In the genomic region with DNA sequence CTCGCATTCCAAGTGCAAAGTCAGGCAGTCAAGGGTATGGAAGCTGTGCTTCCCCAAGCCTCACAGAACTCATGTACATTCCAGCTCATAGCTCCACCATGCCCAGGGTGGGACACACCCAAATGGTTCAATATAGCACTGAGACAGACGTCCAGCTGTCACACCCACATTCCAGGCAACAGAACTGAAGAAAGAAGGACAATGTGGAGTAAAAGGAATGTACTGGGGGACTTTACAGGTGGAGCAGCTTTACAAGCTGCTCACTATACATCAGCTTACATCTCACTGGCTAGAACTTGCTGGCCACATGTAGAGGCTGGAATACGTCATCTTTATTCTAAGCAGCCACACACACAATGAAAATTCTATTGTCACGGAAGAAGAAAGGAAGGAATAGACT, we compare ENCODE assay signal across 13 cellular contexts.
A peak's percentile ranks its signal among the peaks of the same experiment; 100 is the strongest.
DNase-seq lines count a peak whose midpoint lies in the region; ATAC-seq lines count a peak whose summit lies in the region.
"Had no signal": no experiment of that assay in that cellular context is flagged by ENCODE, and none has a peak within 500 bp of the region (broad histone marks: within the 10 kb centered on the region; RNA-seq: fewer than 3 reads in every experiment).

No MANE protein-coding gene starts in this region.

- peaks cover 4% of the 10 kb centered on the region for H3K4me1 ChIP-seq in right cardiac atrium (ENCODE audit: control insufficient read depth, insufficient read depth, low read length)
- peaks cover 15% of the 10 kb centered on the region for H3K4me1 ChIP-seq in skeletal muscle satellite cell (ENCODE audit: control insufficient read depth, insufficient read depth, low read length)

- intact Hi-C loops in right cardiac atrium (cut with DNase I) = no loop called here

- no peaks in the 10 kb centered on the region for H3K9me3 ChIP-seq in T-helper 17 cell (ENCODE audit: control insufficient read depth, low read length, poor library complexity, severe bottlenecking)
- H3K9me3 ChIP-seq in right cardiac atrium (ENCODE audit: control insufficient read depth, low read length) = no peaks in the 10 kb centered on the region
- H3K9me3 ChIP-seq in skeletal muscle satellite cell (replicated peaks; ENCODE audit: low read length) = no peaks in the 10 kb centered on the region

- H3K36me3 ChIP-seq in skeletal muscle satellite cell (ENCODE audit: insufficient read depth, low read length) = no peaks in the 10 kb centered on the region

- no peak overlapping the region for H3K9ac ChIP-seq in skeletal muscle satellite cell (ENCODE audit: low read depth, low read length)

- 68% methylated on average over 4 of the region's 4 CpGs for WGBS in right cardiac atrium

- no peak for ATAC-seq in T-helper 17 cell
- peak; percentile 55 to 66 for ATAC-seq in right cardiac atrium

- DNase-seq in ELR (ENCODE audit: low read depth) (peak; percentile 21), T-helper 17 cell (no peak), right cardiac atrium (no peak), T-helper 1 cell (no peak), D341Med (ENCODE audit: low spot score) (no peak), NCI-H2029 treated with DMSO at 0.1 percent for 48 hours (lab: John Stamatoyannopoulos, UW) (no peak)
- DNase-seq in activated effector memory CD4-positive, alpha-beta T cell treated with Interleukin-2 at 50 U/mL for 16 hours = no peak
- DNase-seq: anterior cingulate cortex; MM.1S; NCI-H226; nucleus accumbens; stimulated activated naive CD4-positive, alpha-beta T cell treated with Interleukin-2 at 50 U/mL for 16 hours had no signal

- H3K4me2 ChIP-seq in skeletal muscle satellite cell (ENCODE audit: low read length) = peak overlapping the region; percentile 13

- no peaks in the 10 kb centered on the region for H3K27me3 ChIP-seq in right cardiac atrium (ENCODE audit: control insufficient read depth, insufficient read depth)
- H3K27me3 ChIP-seq in skeletal muscle satellite cell (ENCODE audit: control insufficient read depth, insufficient read depth, low read length) = no peaks in the 10 kb centered on the region

- H3K4me3 ChIP-seq in right cardiac atrium (ENCODE audit: low read length) = no peak overlapping the region
- H3K4me3 ChIP-seq in skeletal muscle satellite cell (ENCODE audit: low read length) = no peak overlapping the region

- no peak overlapping the region for H3K27ac ChIP-seq in right cardiac atrium (ENCODE audit: low read length)

- peak overlapping the region; percentile 70 for H3K27ac Mint-ChIP-seq in T-helper 17 cell

- H3K4me3 Mint-ChIP-seq in T-helper 17 cell = no peak overlapping the region

- peaks cover 7% of the 10 kb centered on the region for H3K36me3 Mint-ChIP-seq in T-helper 17 cell (ENCODE audit: low read depth)

- no peaks in the 10 kb centered on the region for H3K27me3 Mint-ChIP-seq in T-helper 17 cell

- peaks cover 47% of the 10 kb centered on the region for H3K4me1 Mint-ChIP-seq in T-helper 17 cell
